13 cellular contexts compared by ENCODE assay signal in genomic region chr2:34806396-34806795, GRCh38.
A peak's percentile ranks its signal among the peaks of the same experiment; 100 is the strongest.
DNase-seq lines count a peak whose midpoint lies in the region; ATAC-seq and FAIRE-seq lines count a peak whose summit lies in the region.
"Had no signal": no experiment of that assay in that cellular context is flagged by ENCODE, and none has a peak within 500 bp of the region (broad histone marks: within the 10 kb centered on the region; RNA-seq: fewer than 3 reads in every experiment).

No MANE protein-coding gene starts in this region.

- DNase-seq in stimulated activated naive CD8-positive, alpha-beta T cell treated with anti-CD3 and anti-CD28 coated beads, Interleukin-15, amount 100 ng/mL, for 72 hours: no peak
- peak; percentile 57 for DNase-seq in islet precursor cell
- DNase-seq in renal cortical epithelial cell (ENCODE audit: low read depth): peak; percentile 33
- DNase-seq in effector CD8-positive, alpha-beta T cell (lab: John Stamatoyannopoulos, UW): no peak
- no peak for DNase-seq in HCEC 1CT
- no peak for DNase-seq in urothelium cell line (ENCODE audit: low spot score)
- DNase-seq: CD8-positive, alpha-beta T cell; DMS53; H7; IMR-90 had no signal

- FAIRE-seq in urothelium cell line (lab: Jason Lieb, UNC): no peak

- no peak overlapping the region for H3K4me3 Mint-ChIP-seq in stimulated activated naive CD8-positive, alpha-beta T cell treated with anti-CD3 and anti-CD28 coated beads, Interleukin-15, Interleukin-2, amounts not matched to agents 100 ng/mL and 50 ng/mL, for 24 hours
- no peak overlapping the region for H3K4me3 Mint-ChIP-seq in stimulated activated naive CD8-positive, alpha-beta T cell treated with anti-CD3 and anti-CD28 coated beads, Interleukin-15, amount 100 ng/mL, for 72 hours
- H3K4me3 Mint-ChIP-seq: CD14-positive monocyte; CD8-positive, alpha-beta T cell; GM23338 had no signal

- no peak for ATAC-seq in stimulated activated naive CD8-positive, alpha-beta T cell treated with anti-CD3 and anti-CD28 coated beads, Interleukin-15, amount 100 ng/mL, for 72 hours
- ATAC-seq: CD8-positive, alpha-beta T cell; GM23338 had no signal

- H3K4me1 Mint-ChIP-seq in stimulated activated naive CD8-positive, alpha-beta T cell treated with anti-CD3 and anti-CD28 coated beads, Interleukin-15, Interleukin-2, amounts not matched to agents 100 ng/mL and 50 ng/mL, for 24 hours (ENCODE audit: low read depth): no peaks in the 10 kb centered on the region
- H3K4me1 Mint-ChIP-seq in stimulated activated naive CD8-positive, alpha-beta T cell treated with anti-CD3 and anti-CD28 coated beads, Interleukin-15, amount 100 ng/mL, for 72 hours: no peaks in the 10 kb centered on the region
- H3K4me1 Mint-ChIP-seq: GM23338 had no signal

- H3K9me3 Mint-ChIP-seq in stimulated activated naive CD8-positive, alpha-beta T cell treated with anti-CD3 and anti-CD28 coated beads, Interleukin-15, Interleukin-2, amounts not matched to agents 100 ng/mL and 50 ng/mL, for 24 hours: peaks cover 5% of the 10 kb centered on the region
- H3K9me3 Mint-ChIP-seq in stimulated activated naive CD8-positive, alpha-beta T cell treated with anti-CD3 and anti-CD28 coated beads, Interleukin-15, amount 100 ng/mL, for 72 hours: no peaks in the 10 kb centered on the region
- H3K9me3 Mint-ChIP-seq: CD8-positive, alpha-beta T cell; GM23338 had no signal

- peak overlapping the region; percentile 13 for H3K27ac Mint-ChIP-seq in stimulated activated naive CD8-positive, alpha-beta T cell treated with anti-CD3 and anti-CD28 coated beads, Interleukin-15, Interleukin-2, amounts not matched to agents 100 ng/mL and 50 ng/mL, for 24 hours
- H3K27ac Mint-ChIP-seq in stimulated activated naive CD8-positive, alpha-beta T cell treated with anti-CD3 and anti-CD28 coated beads, Interleukin-15, amount 100 ng/mL, for 72 hours: no peak overlapping the region
- H3K27ac Mint-ChIP-seq: CD14-positive monocyte; CD8-positive, alpha-beta T cell had no signal

- H3K36me3 Mint-ChIP-seq in stimulated activated naive CD8-positive, alpha-beta T cell treated with anti-CD3 and anti-CD28 coated beads, Interleukin-15, Interleukin-2, amounts not matched to agents 100 ng/mL and 50 ng/mL, for 24 hours (ENCODE audit: low read depth): no peaks in the 10 kb centered on the region
- H3K36me3 Mint-ChIP-seq: CD14-positive monocyte; CD8-positive, alpha-beta T cell had no signal

- H3K27me3 Mint-ChIP-seq in stimulated activated naive CD8-positive, alpha-beta T cell treated with anti-CD3 and anti-CD28 coated beads, Interleukin-15, Interleukin-2, amounts not matched to agents 100 ng/mL and 50 ng/mL, for 24 hours: no peaks in the 10 kb centered on the region
- H3K27me3 Mint-ChIP-seq in stimulated activated naive CD8-positive, alpha-beta T cell treated with anti-CD3 and anti-CD28 coated beads, Interleukin-15, amount 100 ng/mL, for 72 hours: no peaks in the 10 kb centered on the region

Comparison
In these comparisons a context has a peak if more than half of its experiments do, and no peak if none do; other contexts are left out.
1. DNase-seq: peak in islet precursor cell (single experiment) and renal cortical epithelial cell (single experiment); none in stimulated activated naive CD8-positive, alpha-beta T cell treated with anti-CD3 and anti-CD28 coated beads, Interleukin-15, amount 100 ng/mL, for 72 hours (0 of 2), effector CD8-positive, alpha-beta T cell (single experiment), HCEC 1CT (single experiment) and urothelium cell line (single experiment).